Comparison of ENCODE assay signal across 2 cellular contexts in the genomic region with DNA sequence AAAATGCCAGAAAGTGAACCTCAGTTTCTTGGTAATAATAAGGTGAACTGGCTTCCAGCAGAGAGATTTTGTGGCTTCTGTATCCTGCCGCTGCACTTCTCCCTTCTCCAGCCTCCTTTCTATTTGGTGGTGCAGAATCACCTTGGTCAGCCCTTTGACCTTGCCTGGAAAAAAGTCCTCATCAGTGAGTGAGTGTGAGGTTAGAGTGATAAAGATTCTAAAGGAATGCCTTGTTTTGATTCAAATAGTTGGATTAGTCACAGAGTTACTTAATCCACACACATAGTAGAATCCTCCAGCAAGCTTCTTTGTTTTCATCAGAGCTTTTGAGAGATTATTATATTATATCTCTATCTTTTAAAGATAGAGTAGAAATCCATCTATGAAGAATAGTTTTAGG.
TF ChIP-seq lines count a peak whose summit lies in the region.

No MANE protein-coding gene starts in this region.

TF ChIP-seq in IMR-90, 13 proteins besides CTCF, POLR2A, EP300 and RAD21 (continued from another document):
- TF ChIP-seq, protein P1, sequence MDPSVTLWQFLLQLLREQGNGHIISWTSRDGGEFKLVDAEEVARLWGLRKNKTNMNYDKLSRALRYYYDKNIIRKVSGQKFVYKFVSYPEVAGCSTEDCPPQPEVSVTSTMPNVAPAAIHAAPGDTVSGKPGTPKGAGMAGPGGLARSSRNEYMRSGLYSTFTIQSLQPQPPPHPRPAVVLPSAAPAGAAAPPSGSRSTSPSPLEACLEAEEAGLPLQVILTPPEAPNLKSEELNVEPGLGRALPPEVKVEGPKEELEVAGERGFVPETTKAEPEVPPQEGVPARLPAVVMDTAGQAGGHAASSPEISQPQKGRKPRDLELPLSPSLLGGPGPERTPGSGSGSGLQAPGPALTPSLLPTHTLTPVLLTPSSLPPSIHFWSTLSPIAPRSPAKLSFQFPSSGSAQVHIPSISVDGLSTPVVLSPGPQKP (IDR thresholded peaks at IDR 0.05; ENCODE audit: borderline replicate concordance, low read depth, low read length): no peak
- TF ChIP-seq SMC3 (IDR thresholded peaks at IDR 0.05; ENCODE audit: low read depth, low read length): no peak
- peak; percentile 66; the same call in 1 of the 2 replicates for TF ChIP-seq CEBPB (IDR thresholded peaks at IDR 0.05; ENCODE audit: low read depth, low read length)

TF ChIP-seq in K562, 482 proteins besides CTCF, POLR2A, EP300 and RAD21 (continued from another document):
- TF ChIP-seq, protein P2, sequence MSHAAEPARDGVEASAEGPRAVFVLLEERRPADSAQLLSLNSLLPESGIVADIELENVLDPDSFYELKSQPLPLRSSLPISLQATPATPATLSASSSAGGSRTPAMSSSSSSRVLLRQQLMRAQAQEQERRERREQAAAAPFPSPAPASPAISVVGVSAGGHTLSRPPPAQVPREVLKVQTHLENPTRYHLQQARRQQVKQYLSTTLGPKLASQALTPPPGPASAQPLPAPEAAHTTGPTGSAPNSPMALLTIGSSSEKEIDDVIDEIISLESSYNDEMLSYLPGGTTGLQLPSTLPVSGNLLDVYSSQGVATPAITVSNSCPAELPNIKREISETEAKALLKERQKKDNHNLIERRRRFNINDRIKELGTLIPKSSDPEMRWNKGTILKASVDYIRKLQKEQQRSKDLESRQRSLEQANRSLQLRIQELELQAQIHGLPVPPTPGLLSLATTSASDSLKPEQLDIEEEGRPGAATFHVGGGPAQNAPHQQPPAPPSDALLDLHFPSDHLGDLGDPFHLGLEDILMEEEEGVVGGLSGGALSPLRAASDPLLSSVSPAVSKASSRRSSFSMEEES (CRISPR knock-in tag; IDR thresholded peaks at IDR 0.05): no peak
- no peak for TF ChIP-seq ZNF263 (CRISPR knock-in tag; IDR thresholded peaks at IDR 0.05; ENCODE audit: borderline replicate concordance)
- TF ChIP-seq, protein P3, sequence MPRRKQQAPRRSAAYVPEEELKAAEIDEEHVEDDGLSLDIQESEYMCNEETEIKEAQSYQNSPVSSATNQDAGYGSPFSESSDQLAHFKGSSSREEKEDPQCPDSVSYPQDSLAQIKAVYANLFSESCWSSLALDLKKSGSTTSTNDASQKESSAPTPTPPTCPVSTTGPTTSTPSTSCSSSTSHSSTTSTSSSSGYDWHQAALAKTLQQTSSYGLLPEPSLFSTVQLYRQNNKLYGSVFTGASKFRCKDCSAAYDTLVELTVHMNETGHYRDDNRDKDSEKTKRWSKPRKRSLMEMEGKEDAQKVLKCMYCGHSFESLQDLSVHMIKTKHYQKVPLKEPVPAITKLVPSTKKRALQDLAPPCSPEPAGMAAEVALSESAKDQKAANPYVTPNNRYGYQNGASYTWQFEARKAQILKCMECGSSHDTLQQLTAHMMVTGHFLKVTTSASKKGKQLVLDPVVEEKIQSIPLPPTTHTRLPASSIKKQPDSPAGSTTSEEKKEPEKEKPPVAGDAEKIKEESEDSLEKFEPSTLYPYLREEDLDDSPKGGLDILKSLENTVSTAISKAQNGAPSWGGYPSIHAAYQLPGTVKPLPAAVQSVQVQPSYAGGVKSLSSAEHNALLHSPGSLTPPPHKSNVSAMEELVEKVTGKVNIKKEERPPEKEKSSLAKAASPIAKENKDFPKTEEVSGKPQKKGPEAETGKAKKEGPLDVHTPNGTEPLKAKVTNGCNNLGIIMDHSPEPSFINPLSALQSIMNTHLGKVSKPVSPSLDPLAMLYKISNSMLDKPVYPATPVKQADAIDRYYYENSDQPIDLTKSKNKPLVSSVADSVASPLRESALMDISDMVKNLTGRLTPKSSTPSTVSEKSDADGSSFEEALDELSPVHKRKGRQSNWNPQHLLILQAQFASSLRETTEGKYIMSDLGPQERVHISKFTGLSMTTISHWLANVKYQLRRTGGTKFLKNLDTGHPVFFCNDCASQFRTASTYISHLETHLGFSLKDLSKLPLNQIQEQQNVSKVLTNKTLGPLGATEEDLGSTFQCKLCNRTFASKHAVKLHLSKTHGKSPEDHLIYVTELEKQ (CRISPR knock-in tag; IDR thresholded peaks at IDR 0.05): no peak
- TF ChIP-seq, protein P4, sequence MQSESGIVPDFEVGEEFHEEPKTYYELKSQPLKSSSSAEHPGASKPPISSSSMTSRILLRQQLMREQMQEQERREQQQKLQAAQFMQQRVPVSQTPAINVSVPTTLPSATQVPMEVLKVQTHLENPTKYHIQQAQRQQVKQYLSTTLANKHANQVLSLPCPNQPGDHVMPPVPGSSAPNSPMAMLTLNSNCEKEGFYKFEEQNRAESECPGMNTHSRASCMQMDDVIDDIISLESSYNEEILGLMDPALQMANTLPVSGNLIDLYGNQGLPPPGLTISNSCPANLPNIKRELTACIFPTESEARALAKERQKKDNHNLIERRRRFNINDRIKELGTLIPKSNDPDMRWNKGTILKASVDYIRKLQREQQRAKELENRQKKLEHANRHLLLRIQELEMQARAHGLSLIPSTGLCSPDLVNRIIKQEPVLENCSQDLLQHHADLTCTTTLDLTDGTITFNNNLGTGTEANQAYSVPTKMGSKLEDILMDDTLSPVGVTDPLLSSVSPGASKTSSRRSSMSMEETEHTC (IDR thresholded peaks at IDR 0.05): no peak
